In the genomic region with DNA sequence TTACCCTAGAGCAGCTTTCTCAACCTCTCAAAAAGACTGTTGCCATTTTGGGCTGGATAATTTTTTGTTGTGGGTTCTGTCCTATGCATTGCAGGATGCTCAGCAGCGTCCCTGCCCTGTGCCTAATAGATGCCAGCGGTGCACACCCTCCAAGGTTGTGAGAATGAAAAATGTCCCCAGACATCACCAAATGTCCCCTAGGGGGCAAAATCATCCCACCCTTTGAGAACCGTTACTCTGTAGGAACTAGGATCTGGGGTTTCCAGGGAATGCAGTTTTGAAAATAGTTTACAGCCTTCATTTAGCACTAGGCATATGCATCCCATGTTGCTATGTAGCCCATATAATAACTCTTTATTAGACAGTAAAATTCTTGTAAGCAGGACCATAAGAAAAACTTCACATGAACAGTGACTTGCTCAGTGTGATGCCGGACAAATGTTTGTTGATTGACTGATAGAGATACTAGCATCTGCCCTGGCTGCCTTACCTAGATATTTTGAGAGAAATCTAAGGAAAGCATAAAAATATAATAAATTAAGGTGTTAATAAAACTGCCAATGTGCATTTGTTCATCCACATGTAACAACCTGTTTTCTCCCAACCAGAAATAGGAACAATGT, we compare ENCODE assay signal across 1 cellular context.
TF ChIP-seq lines count a peak whose summit lies in the region.

No MANE protein-coding gene starts in this region.

TF ChIP-seq in H1, 55 proteins besides CTCF, POLR2A, EP300 and RAD21 (continued from another document):
- TF ChIP-seq NRF1 (IDR thresholded peaks at IDR 0.05; ENCODE audit: low read depth, low read length) (no peak), MAX (IDR thresholded peaks at IDR 0.05) (no peak), FOSL1 (IDR thresholded peaks at IDR 0.05; ENCODE audit: insufficient read depth, low read depth, low read length) (no peak), TAF7 (optimal IDR thresholded peaks at IDR 0.05; ENCODE audit: borderline replicate concordance, low read depth, low read length) (no peak)
TF ChIP-seq in H1: peak in this region for 0.
